10 cellular contexts compared by ENCODE assay signal in genomic region chr3:111252795-111253194, GRCh38.
DNase-seq lines count a peak whose midpoint lies in the region; ATAC-seq and TF ChIP-seq lines count a peak whose summit lies in the region.
"Had no signal": no experiment of that assay in that cellular context is flagged by ENCODE, and none has a peak within 500 bp of the region (broad histone marks: within the 10 kb centered on the region; RNA-seq: fewer than 3 reads in every experiment).

No MANE protein-coding gene starts in this region.

- H3K9me3 Mint-ChIP-seq in T-cell, result peaks cover 0 to 7% (median 0%) of the 10 kb centered on the region in 3 donors
- H3K9me3 Mint-ChIP-seq: activated naive CD8-positive, alpha-beta T cell treated with anti-CD3 and anti-CD28 coated beads, Interleukin-2, amount 50 U/mL, for 24 hours; CD4-positive, alpha-beta T cell had no signal

- TF ChIP-seq POLR2A in sigmoid colon (IDR thresholded peaks at IDR 0.05), result no peak

- H3K36me3 ChIP-seq in A673 (ENCODE audit: insufficient read depth, low read length, poor library complexity, severe bottlenecking), result no peaks in the 10 kb centered on the region
- no peaks in the 10 kb centered on the region for H3K36me3 ChIP-seq in sigmoid colon

- ATAC-seq in GM21717 (IDR thresholded peaks at IDR 0.05; ENCODE audit: unreplicated experiment) (peak; percentile 56), T-cell (replicated peaks in 1 of 4) (no peak), GM18861 (IDR thresholded peaks at IDR 0.05; ENCODE audit: unreplicated experiment) (no peak)
- ATAC-seq: activated naive CD8-positive, alpha-beta T cell treated with anti-CD3 and anti-CD28 coated beads, Interleukin-2, amount 50 U/mL, for 24 hours had no signal

- H3K27me3 ChIP-seq in A673 (replicated peaks; ENCODE audit: insufficient read depth, low read depth, low read length, poor library complexity) (no peaks in the 10 kb centered on the region), sigmoid colon (no peaks in the 10 kb centered on the region)

- no peak overlapping the region for H3K27ac Mint-ChIP-seq in T-cell
- H3K27ac Mint-ChIP-seq: activated naive CD8-positive, alpha-beta T cell treated with anti-CD3 and anti-CD28 coated beads, Interleukin-2, amount 50 U/mL, for 24 hours; CD4-positive, alpha-beta T cell had no signal

- H3K27me3 Mint-ChIP-seq in T-cell, result no peaks in the 10 kb centered on the region
- H3K27me3 Mint-ChIP-seq: activated naive CD8-positive, alpha-beta T cell treated with anti-CD3 and anti-CD28 coated beads, Interleukin-2, amount 50 U/mL, for 24 hours; CD4-positive, alpha-beta T cell had no signal

- H3K4me3 ChIP-seq in A673 (ENCODE audit: low read depth, low read length, poor library complexity, severe bottlenecking), result no peak overlapping the region
- no peak overlapping the region for H3K4me3 ChIP-seq in sigmoid colon

- CTCF ChIA-PET in A673 (lab: Charles Lee) (no interaction called here), T-cell (lab: Charles Lee) (interaction anchor here in 1 of 2 donors (0.7 kb wide), 1 partner anchor 283 kb away, joined by 3 read pairs; no protein-coding TSS in a partner anchor)

- DNase-seq in A673 (ENCODE audit: low spot score) (peak; percentile 30), SK-N-DZ (ENCODE audit: low spot score) (peak; percentile 4), iPS DF 4.7 (ENCODE audit: extremely low read depth, low spot score) (peak; percentile 22), sigmoid colon (no peak), T-cell (no peak), MV-4-11 (lab: John Stamatoyannopoulos, UW) (no peak)
- DNase-seq: activated naive CD8-positive, alpha-beta T cell treated with anti-CD3 and anti-CD28 coated beads, Interleukin-2, amount 50 U/mL, for 24 hours; CD4-positive, alpha-beta T cell had no signal

- TF ChIP-seq CTCF in A673 (conservative IDR thresholded peaks at IDR 0.05; ENCODE audit: low read depth, low read length), result no peak
- no peak for TF ChIP-seq CTCF in sigmoid colon (IDR thresholded peaks at IDR 0.05)

- no peaks in the 10 kb centered on the region for H3K36me3 Mint-ChIP-seq in T-cell

- no peaks in the 10 kb centered on the region for H3K9me3 ChIP-seq in A673 (ENCODE audit: low read depth, low read length, poor library complexity, severe bottlenecking)
- no peaks in the 10 kb centered on the region for H3K9me3 ChIP-seq in sigmoid colon

- WGBS in sigmoid colon, 2 donors, result 28 to 43% methylated on average over 3 of the region's 3 CpGs

- H3K4me1 ChIP-seq in A673 (ENCODE audit: insufficient read depth, low read length, poor library complexity, severe bottlenecking) (no peaks in the 10 kb centered on the region), sigmoid colon (no peaks in the 10 kb centered on the region)

- peaks cover 12 to 20% (median 14%) of the 10 kb centered on the region in 3 donors for H3K4me1 Mint-ChIP-seq in T-cell

- H3K27ac ChIP-seq in A673 (ENCODE audit: low read depth, low read length, poor library complexity, severe bottlenecking) (no peak overlapping the region), sigmoid colon (no peak overlapping the region)

- intact Hi-C loops in A673 (cut with micrococcal nuclease; ENCODE audit: unreplicated experiment) (no loop called here), sigmoid colon (cut with DNase I) (no loop called here)

- TF ChIP-seq EP300 in sigmoid colon (IDR thresholded peaks at IDR 0.05), result no peak

- POLR2A ChIA-PET in A673 (lab: Charles Lee; ENCODE audit: low non-redundant PET), result no interaction called here
- POLR2A ChIA-PET in T-cell (lab: Charles Lee), result no interaction called here

- no TSS peak for BruUV-seq in A673 (replicated peaks; lab: Mats Ljungman, UMichigan)

- H3K4me3 Mint-ChIP-seq in T-cell, result no peak overlapping the region
- H3K4me3 Mint-ChIP-seq: activated naive CD8-positive, alpha-beta T cell treated with anti-CD3 and anti-CD28 coated beads, Interleukin-2, amount 50 U/mL, for 24 hours; CD4-positive, alpha-beta T cell had no signal

Comparison
In these comparisons a context has a peak if more than half of its experiments do, and no peak if none do; other contexts are left out.
1. DNase-seq: peak in A673 (single experiment), SK-N-DZ (single experiment) and iPS DF 4.7 (single experiment); none in sigmoid colon (single experiment), T-cell (0 of 34) and MV-4-11 (single experiment).